In the genomic region with DNA sequence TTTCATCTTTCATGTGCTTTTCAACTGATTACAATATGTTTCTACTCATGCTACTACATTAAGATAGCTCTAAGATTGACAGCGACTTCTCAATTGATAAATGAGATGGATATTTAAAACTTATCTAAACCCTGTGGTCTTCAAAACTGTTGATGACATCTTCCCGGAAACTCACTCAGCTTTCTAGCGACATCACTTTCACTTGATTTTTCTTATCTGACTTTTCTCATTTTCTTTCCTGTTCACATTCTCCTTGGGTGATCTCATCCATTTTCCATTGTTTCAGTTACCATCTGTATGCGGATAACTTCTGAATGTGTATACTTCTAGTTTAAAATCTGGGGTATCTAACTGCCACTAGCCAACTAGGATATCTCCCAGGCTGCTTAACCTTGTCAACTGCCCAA, we compare ENCODE assay signal across 12 cellular contexts. TPM values are rescaled to one million over a fixed set of nuclear protein-coding genes. Genes with fewer than 3 reads are reported as not detected.
DNase-seq lines count a peak whose midpoint lies in the region; ATAC-seq and TF ChIP-seq lines count a peak whose summit lies in the region.
"Had no signal": no experiment of that assay in that cellular context is flagged by ENCODE, and none has a peak within 500 bp of the region (broad histone marks: within the 10 kb centered on the region; RNA-seq: fewer than 3 reads in every experiment).

No MANE protein-coding gene starts in this region.

- peaks cover 27 to 48% (median 39%) of the 10 kb centered on the region in 4 donors for H3K4me1 ChIP-seq in upper lobe of left lung
- peaks cover 22 to 56% (median 23%) of the 10 kb centered on the region in 3 donors for H3K4me1 ChIP-seq in esophagus squamous epithelium

- H3K27me3 Mint-ChIP-seq in central memory CD8-positive, alpha-beta T cell = no peaks in the 10 kb centered on the region
- no peaks in the 10 kb centered on the region for H3K27me3 Mint-ChIP-seq in natural killer cell treated with Interleukin-12 subunit alpha and Interleukin-12 subunit beta and Interleukin-15 and Interleukin-18, amount 100 ng/mL, for 72 hours

- H3K36me3 ChIP-seq in upper lobe of left lung = peaks cover under 1 to 17% (median 10%) of the 10 kb centered on the region in 4 donors
- H3K36me3 ChIP-seq in esophagus squamous epithelium = peaks cover 4 to 31% (median 7%) of the 10 kb centered on the region in 3 donors

- H3K36me3 Mint-ChIP-seq in central memory CD8-positive, alpha-beta T cell (ENCODE audit: insufficient read depth) = peaks cover 38% of the 10 kb centered on the region
- peaks cover 14% of the 10 kb centered on the region for H3K36me3 Mint-ChIP-seq in natural killer cell treated with Interleukin-12 subunit alpha and Interleukin-12 subunit beta and Interleukin-15 and Interleukin-18, amount 100 ng/mL, for 72 hours

- H3K27me3 ChIP-seq in upper lobe of left lung = no peaks in the 10 kb centered on the region
- H3K27me3 ChIP-seq in esophagus squamous epithelium = no peaks in the 10 kb centered on the region
- H3K27me3 ChIP-seq: cardiac muscle cell, thyroid gland had no signal

- TF ChIP-seq POLR2A in upper lobe of left lung (IDR thresholded peaks at IDR 0.05) = no peak
- no peak for TF ChIP-seq POLR2A in esophagus squamous epithelium (IDR thresholded peaks at IDR 0.05)

- peak overlapping the region; percentile 93 for H3K4me3 Mint-ChIP-seq in central memory CD8-positive, alpha-beta T cell
- peak overlapping the region; percentile 99 for H3K4me3 Mint-ChIP-seq in natural killer cell treated with Interleukin-12 subunit alpha and Interleukin-12 subunit beta and Interleukin-15 and Interleukin-18, amount 100 ng/mL, for 72 hours

- no peak for TF ChIP-seq CTCF in upper lobe of left lung (IDR thresholded peaks at IDR 0.05)
- no peak for TF ChIP-seq CTCF in esophagus squamous epithelium (IDR thresholded peaks at IDR 0.05)

- ATAC-seq in central memory CD8-positive, alpha-beta T cell (replicated peaks; ENCODE audit: extremely low read depth, poor library complexity, severe bottlenecking) = no peak
- no peak for ATAC-seq in natural killer cell treated with Interleukin-12 subunit alpha and Interleukin-12 subunit beta and Interleukin-15 and Interleukin-18, amount 100 ng/mL, for 72 hours
- ATAC-seq in upper lobe of left lung (ENCODE audit: low FRiP score in 2 of 2) = no peak
- ATAC-seq in GM19035 (IDR thresholded peaks at IDR 0.05; ENCODE audit: unreplicated experiment) = no peak

- H3K9me3 Mint-ChIP-seq in central memory CD8-positive, alpha-beta T cell = no peaks in the 10 kb centered on the region
- no peaks in the 10 kb centered on the region for H3K9me3 Mint-ChIP-seq in natural killer cell treated with Interleukin-12 subunit alpha and Interleukin-12 subunit beta and Interleukin-15 and Interleukin-18, amount 100 ng/mL, for 72 hours

- peaks cover 57% of the 10 kb centered on the region for H3K4me1 Mint-ChIP-seq in central memory CD8-positive, alpha-beta T cell
- H3K4me1 Mint-ChIP-seq in natural killer cell treated with Interleukin-12 subunit alpha and Interleukin-12 subunit beta and Interleukin-15 and Interleukin-18, amount 100 ng/mL, for 72 hours (ENCODE audit: low read depth in 2 of 2) = peaks cover 49 to 59% of the 10 kb centered on the region in 2 donors

- H3K27ac Mint-ChIP-seq in central memory CD8-positive, alpha-beta T cell (ENCODE audit: low read depth) = peak overlapping the region; percentile 73
- H3K27ac Mint-ChIP-seq in natural killer cell treated with Interleukin-12 subunit alpha and Interleukin-12 subunit beta and Interleukin-15 and Interleukin-18, amount 100 ng/mL, for 72 hours = peak overlapping the region; percentile 54 to 75

- H3K4me3 ChIP-seq in upper lobe of left lung = no peak overlapping the region
- H3K4me3 ChIP-seq in esophagus squamous epithelium = no peak overlapping the region
- H3K4me3 ChIP-seq: cardiac muscle cell, thyroid gland had no signal

- peak; percentile 19 for DNase-seq in EH (ENCODE audit: low read depth)
- DNase-seq in RKO (ENCODE audit: low spot score) = peak; percentile 55
- no peak for DNase-seq in central memory CD8-positive, alpha-beta T cell (ENCODE audit: low spot score in 2 of 2)
- DNase-seq in natural killer cell treated with Interleukin-12 subunit alpha and Interleukin-12 subunit beta and Interleukin-15 and Interleukin-18, amount 100 ng/mL, for 72 hours (ENCODE audit: low spot score) = no peak
- DNase-seq in upper lobe of left lung = no peak
- DNase-seq in esophagus squamous epithelium (lab: John Stamatoyannopoulos, UW) = no peak
- DNase-seq in stimulated activated CD4-positive, alpha-beta T cell treated with anti-CD3 and anti-CD28 coated beads, Interleukin-12 subunit alpha, Interleukin-12 subunit beta, amount 100 ng/mL, for 4 hours = no peak
- DNase-seq: kidney, NCI-H2227 treated with DMSO at 0.1 percent for 48 hours, thyroid gland had no signal

- H3K9me3 ChIP-seq in upper lobe of left lung (no peaks in the 10 kb centered on the region), esophagus squamous epithelium (no peaks in the 10 kb centered on the region)
- H3K9me3 ChIP-seq: thyroid gland had no signal

- 55 to 60% methylated on average over 4 of the region's 4 CpGs for WGBS in upper lobe of left lung, 2 donors
- WGBS in esophagus squamous epithelium, 2 donors = 57 to 61% methylated on average over 4 of the region's 4 CpGs

- TF ChIP-seq EP300 in upper lobe of left lung (IDR thresholded peaks at IDR 0.05) = no peak

- intact Hi-C loops in esophagus squamous epithelium (cut with DNase I) = no loop called here

- H3K27ac ChIP-seq in upper lobe of left lung = peak overlapping the region in 2 of 4 donors; percentile 1 to 35
- H3K27ac ChIP-seq in esophagus squamous epithelium = no peak overlapping the region
- H3K27ac ChIP-seq: cardiac muscle cell, thyroid gland had no signal

RNA-seq across cellular contexts. Expression of gene POLR2B, which starts 3.1 kb away (rescaled TPM):
- 100 to 1,000 TPM; 146 to 162 TPM for total RNA-seq in natural killer cell treated with Interleukin-12 subunit alpha and Interleukin-12 subunit beta and Interleukin-15 and Interleukin-18, amount 100 ng/mL, for 72 hours
- total RNA-seq in upper lobe of left lung (100 to 1,000 TPM in 2 of 6 donors, 10 to 100 TPM in 4; 50.7 to 138 (median 69.4) TPM), esophagus squamous epithelium (10 to 100 TPM; 25.2 to 92.2 (median 77.0) TPM)

RNA-seq across cellular contexts. Expression of gene NOA1, which starts 4.4 kb away (rescaled TPM):
- total RNA-seq in natural killer cell treated with Interleukin-12 subunit alpha and Interleukin-12 subunit beta and Interleukin-15 and Interleukin-18, amount 100 ng/mL, for 72 hours = 10 to 100 TPM; 14.2 to 15.6 TPM
- total RNA-seq in upper lobe of left lung (10 to 100 TPM; 15.2 to 27.2 (median 22.8) TPM), esophagus squamous epithelium (10 to 100 TPM; 18.7 to 30.2 (median 23.9) TPM)

Comparison
In these comparisons a context has a peak if more than half of its experiments do, and no peak if none do; other contexts are left out.
1. DNase-seq: peak in EH (single experiment) and RKO (single experiment); none in central memory CD8-positive, alpha-beta T cell (0 of 2), natural killer cell treated with Interleukin-12 subunit alpha and Interleukin-12 subunit beta and Interleukin-15 and Interleukin-18, amount 100 ng/mL, for 72 hours (single experiment), upper lobe of left lung (0 of 2), esophagus squamous epithelium (single experiment) and stimulated activated CD4-positive, alpha-beta T cell treated with anti-CD3 and anti-CD28 coated beads, Interleukin-12 subunit alpha, Interleukin-12 subunit beta, amount 100 ng/mL, for 4 hours (single experiment).